ENCODE assay signal across 8 cellular contexts in genomic region chr1:68173283-68174172, GRCh38. TPM values are rescaled to one million over a fixed set of nuclear protein-coding genes. Genes with fewer than 3 reads are reported as not detected.
DNase-seq lines count a peak whose midpoint lies in the region; ATAC-seq, FAIRE-seq and TF ChIP-seq lines count a peak whose summit lies in the region.

No MANE protein-coding gene starts in this region.

- dilution Hi-C loops in keratinocyte (cut with MboI; ENCODE audit: extremely low pct_ligation_motif_present, low sequenced_read_pairs): no loop called here

- intact Hi-C loops in A673 (cut with micrococcal nuclease; ENCODE audit: unreplicated experiment): no loop called here

- H3K4me3 ChIP-seq in LNCaP clone FGC (ENCODE audit: low read depth, low read length) (no peak overlapping the region), adipocyte (ENCODE audit: low read length) (peak overlapping the region; percentile 57), keratinocyte (ENCODE audit: control insufficient read depth in 2 of 3, extremely low read depth in 1 of 3, insufficient read depth in 2 of 3, low read depth in 1 of 3, low read length in 3 of 3) (peak overlapping the region in 1 of 3 experiments; percentile 20), A673 (ENCODE audit: low read depth, low read length, poor library complexity, severe bottlenecking) (no peak overlapping the region)

- H3K27ac ChIP-seq in keratinocyte (ENCODE audit: control insufficient read depth, insufficient read depth, low read length) (no peak overlapping the region), A673 (ENCODE audit: low read depth, low read length, poor library complexity, severe bottlenecking) (no peak overlapping the region)

- H3K9ac ChIP-seq in adipocyte (ENCODE audit: low read length): peak overlapping the region; percentile 14
- no peak overlapping the region for H3K9ac ChIP-seq in keratinocyte (ENCODE audit: control insufficient read depth, extremely low read depth, insufficient read depth, low read length)

- H3K4me2 ChIP-seq in keratinocyte (ENCODE audit: control insufficient read depth, extremely low read depth, insufficient read depth, low read depth, low read length): peak overlapping the region; percentile 53

- CTCF ChIA-PET in A673 (lab: Charles Lee): no interaction called here

- H3K36me3 ChIP-seq in adipocyte (ENCODE audit: control insufficient read depth, insufficient read depth, low read length, severe bottlenecking): no peaks in the 10 kb centered on the region
- H3K36me3 ChIP-seq in keratinocyte (ENCODE audit: control insufficient read depth in 2 of 2, extremely low read depth in 1 of 2, insufficient read depth in 2 of 2, low read length in 2 of 2): no peaks in the 10 kb centered on the region
- no peaks in the 10 kb centered on the region for H3K36me3 ChIP-seq in A673 (ENCODE audit: insufficient read depth, low read length, poor library complexity, severe bottlenecking)

- no peak for TF ChIP-seq CTCF in LNCaP clone FGC (IDR thresholded peaks at IDR 0.05; ENCODE audit: control insufficient read depth, extremely low read depth, insufficient read depth)
- no peak for TF ChIP-seq CTCF in keratinocyte (optimal IDR thresholded peaks at IDR 0.05 in 1 of 3, IDR thresholded peaks at IDR 0.05 in 1 of 3, conservative IDR thresholded peaks at IDR 0.05 in 1 of 3; ENCODE audit: extremely low read depth in 1 of 3, insufficient read depth in 2 of 3, low read length in 3 of 3)
- no peak for TF ChIP-seq CTCF in A673 (conservative IDR thresholded peaks at IDR 0.05; ENCODE audit: low read depth, low read length)

- DNase-seq in LNCaP clone FGC (ENCODE audit: low read depth): peak; percentile 10
- peak; percentile 59 for DNase-seq in adipocyte (ENCODE audit: low read depth)
- DNase-seq in keratinocyte (ENCODE audit: low read depth, low spot score): no peak
- peak; percentile 61 for DNase-seq in smooth muscle cell of the brain vasculature (ENCODE audit: low read depth, low spot score)
- no peak for DNase-seq in A673 (ENCODE audit: low spot score)
- no peak for DNase-seq in NCI-H1436 (lab: John Stamatoyannopoulos, UW)
- no peak for DNase-seq in stimulated activated naive CD4-positive, alpha-beta T cell treated with Interleukin-2 at 50 U/mL for 16 hours (lab: John Stamatoyannopoulos, UW)

- peaks cover 2% of the 10 kb centered on the region for H3K9me1 ChIP-seq in keratinocyte (ENCODE audit: control insufficient read depth, extremely low read depth, insufficient read depth, low read length)

- BruUV-seq in A673 (replicated peaks; lab: Mats Ljungman, UMichigan): no TSS peak

- H3K27me3 ChIP-seq in adipocyte (replicated peaks; ENCODE audit: control insufficient read depth, insufficient read depth, low read length) (no peaks in the 10 kb centered on the region), keratinocyte (ENCODE audit: control insufficient read depth, extremely low read depth, insufficient read depth, low read length) (no peaks in the 10 kb centered on the region), A673 (replicated peaks; ENCODE audit: insufficient read depth, low read depth, low read length, poor library complexity) (no peaks in the 10 kb centered on the region)

- POLR2A ChIA-PET in A673 (lab: Charles Lee; ENCODE audit: low non-redundant PET): interaction anchor here (0.6 kb wide), 1 partner anchor 509 kb away, joined by 3 read pairs; no protein-coding TSS in a partner anchor

- H4K20me1 ChIP-seq in keratinocyte (ENCODE audit: control insufficient read depth, extremely low read depth, insufficient read depth, low read length): no peaks in the 10 kb centered on the region

- peaks cover 6% of the 10 kb centered on the region for H3K79me2 ChIP-seq in keratinocyte (ENCODE audit: control insufficient read depth, insufficient read depth, low read length)

- no peak overlapping the region for H2AFZ ChIP-seq in keratinocyte (ENCODE audit: control insufficient read depth, low read length)

- ATAC-seq in GM19455 (IDR thresholded peaks at IDR 0.05; ENCODE audit: unreplicated experiment): no peak

- H3K9me3 ChIP-seq in adipocyte (ENCODE audit: control insufficient read depth, low read length): no peaks in the 10 kb centered on the region
- no peaks in the 10 kb centered on the region for H3K9me3 ChIP-seq in keratinocyte (ENCODE audit: control insufficient read depth, low read depth, low read length)
- H3K9me3 ChIP-seq in A673 (ENCODE audit: low read depth, low read length, poor library complexity, severe bottlenecking): no peaks in the 10 kb centered on the region

- H3K4me1 ChIP-seq in adipocyte (ENCODE audit: control insufficient read depth, insufficient read depth, low read length) (peaks cover 49% of the 10 kb centered on the region), keratinocyte (ENCODE audit: control insufficient read depth, extremely low read depth, insufficient read depth, low read length) (peaks cover 28% of the 10 kb centered on the region), A673 (ENCODE audit: insufficient read depth, low read length, poor library complexity, severe bottlenecking) (peaks cover 22% of the 10 kb centered on the region)

- no peak for FAIRE-seq in keratinocyte (lab: Jason Lieb, UNC)

RNA-seq across cellular contexts. Expression of gene WLS, which starts 58.8 kb away (rescaled TPM):
- 59.5 to 92.4 TPM (median 73.7 TPM) in 3 replicates for polyA plus RNA-seq in keratinocyte
- polyA plus RNA-seq in keratinocyte (2011; ENCODE audit: low read depth): 14.1 TPM
- 33.4 and 56.9 TPM in 2 replicates for polyA plus RNA-seq in keratinocyte (2011; cell fraction: cytosol; rRNA removed)
- 101 and 111 TPM in 2 replicates for polyA plus RNA-seq in keratinocyte (2011; cell fraction: nucleus; rRNA removed)
- polyA plus RNA-seq in keratinocyte (2012; ENCODE audit: low replicate concordance): 34.8 and 57.5 TPM in 2 replicates
- 60.5 to 166 TPM (median 119 TPM) in 3 replicates for polyA minus RNA-seq in keratinocyte
- polyA minus RNA-seq in keratinocyte (2011; cell fraction: cytosol; rRNA and poly(A)+ RNA removed): 33.4 TPM
- 85.2 and 147 TPM in 2 replicates for polyA minus RNA-seq in keratinocyte (2011; cell fraction: nucleus; rRNA and poly(A)+ RNA removed)
- total RNA-seq in A673 (2021): 144 and 149 TPM in 2 replicates

Comparison
In these comparisons a context has a peak if more than half of its experiments do, and no peak if none do; other contexts are left out.
1. DNase-seq: peak in LNCaP clone FGC (single experiment), adipocyte (single experiment) and smooth muscle cell of the brain vasculature (single experiment); none in keratinocyte (single experiment), A673 (single experiment), NCI-H1436 (single experiment) and stimulated activated naive CD4-positive, alpha-beta T cell treated with Interleukin-2 at 50 U/mL for 16 hours (single experiment).